Comparison of ENCODE assay signal across 12 cellular contexts in genomic region chr11:65590240-65590738, GRCh38. TPM values are rescaled to one million over a fixed set of nuclear protein-coding genes. Genes with fewer than 3 reads are reported as not detected.
DNase-seq lines count a peak whose midpoint lies in the region; ATAC-seq and TF ChIP-seq lines count a peak whose summit lies in the region.
"Had no signal": no experiment of that assay in that cellular context is flagged by ENCODE, and none has a peak within 500 bp of the region (broad histone marks: within the 10 kb centered on the region; RNA-seq: fewer than 3 reads in every experiment).

No MANE protein-coding gene starts in this region.

- peak overlapping the region in 2 of 3 donors; percentile 67 to 86 for H3K27ac Mint-ChIP-seq in IgD-negative memory B cell
- H3K27ac Mint-ChIP-seq in activated T-helper 2 cell treated with anti-CD3 and anti-CD28 coated beads, Interferon-gamma antibody, Interleukin-2, Interleukin-4, amounts not matched to agents 10 μg/mL and 5 μg/mL and 100 μg/mL, durations not matched to agents 14 hours and 24 hours and 36 hours, result peak overlapping the region; percentile 35

- no peak for TF ChIP-seq CTCF in osteoblast (IDR thresholded peaks at IDR 0.05; ENCODE audit: extremely low read depth, low read depth, low read length)

- no peak overlapping the region for H3K4me3 ChIP-seq in osteoblast (ENCODE audit: insufficient read depth, low read length)

- H3K36me3 Mint-ChIP-seq in IgD-negative memory B cell, result no peaks in the 10 kb centered on the region
- H3K36me3 Mint-ChIP-seq in activated T-helper 2 cell treated with anti-CD3 and anti-CD28 coated beads, Interferon-gamma antibody, Interleukin-2, Interleukin-4, amounts not matched to agents 10 μg/mL and 5 μg/mL and 100 μg/mL, durations not matched to agents 14 hours and 24 hours and 36 hours (ENCODE audit: low read depth), result peaks cover 54% of the 10 kb centered on the region

- no peaks in the 10 kb centered on the region for H3K9me3 Mint-ChIP-seq in IgD-negative memory B cell
- H3K9me3 Mint-ChIP-seq in activated T-helper 2 cell treated with anti-CD3 and anti-CD28 coated beads, Interferon-gamma antibody, Interleukin-2, Interleukin-4, amounts not matched to agents 10 μg/mL and 5 μg/mL and 100 μg/mL, durations not matched to agents 14 hours and 24 hours and 36 hours, result no peaks in the 10 kb centered on the region

- DNase-seq in NCI-H1105 treated with DMSO at 0.1 percent for 48 hours (lab: John Stamatoyannopoulos, UW), result peak; percentile 54
- no peak for DNase-seq in NCI-H1105 (lab: John Stamatoyannopoulos, UW)
- no peak for DNase-seq in activated T-helper 2 cell treated with anti-CD3 and anti-CD28 coated beads, Interferon-gamma antibody, Interleukin-2, Interleukin-4, amounts not matched to agents 10 μg/mL and 5 μg/mL and 100 μg/mL, durations not matched to agents 14 hours and 24 hours and 36 hours (ENCODE audit: low spot score)
- peak; percentile 91 for DNase-seq in osteoblast (ENCODE audit: insufficient read length, low spot score, missing footprints)
- no peak for DNase-seq in NCI-H526 treated with DMSO at 0.1 percent for 48 hours (lab: John Stamatoyannopoulos, UW)
- no peak for DNase-seq in kidney glomerular epithelial cell (lab: John Stamatoyannopoulos, UW)
- DNase-seq: brain microvascular endothelial cell; NCI-H2227 treated with DMSO at 0.1 percent for 48 hours; stimulated activated CD4-positive, alpha-beta T cell treated with anti-CD3 and anti-CD28 coated beads, Interleukin-4, amount 100 ng/mL, for 1 hour had no signal

- peaks cover 9% of the 10 kb centered on the region for H3K79me2 ChIP-seq in osteoblast (ENCODE audit: insufficient read depth, low read length)

- intact Hi-C loops in activated T-helper 2 cell treated with anti-CD3 and anti-CD28 coated beads, Interferon-gamma antibody, Interleukin-2, Interleukin-4, amounts not matched to agents 10 μg/mL and 5 μg/mL and 100 μg/mL, durations not matched to agents 14 hours and 24 hours and 36 hours (cut with micrococcal nuclease), result no loop called here

- H3K27me3 ChIP-seq in osteoblast (ENCODE audit: insufficient read depth, low read length), result no peaks in the 10 kb centered on the region
- H3K27me3 ChIP-seq: brain microvascular endothelial cell had no signal

- peaks cover 44% of the 10 kb centered on the region for H3K36me3 ChIP-seq in osteoblast (ENCODE audit: insufficient read depth, low read length)

- peaks cover 6% of the 10 kb centered on the region for H4K20me1 ChIP-seq in osteoblast (ENCODE audit: insufficient read depth, low read length)

- peaks cover 17% of the 10 kb centered on the region for H3K4me1 ChIP-seq in osteoblast (ENCODE audit: insufficient read depth, low read length)

- no peak overlapping the region for H3K4me3 Mint-ChIP-seq in IgD-negative memory B cell
- no peak overlapping the region for H3K4me3 Mint-ChIP-seq in activated T-helper 2 cell treated with anti-CD3 and anti-CD28 coated beads, Interferon-gamma antibody, Interleukin-2, Interleukin-4, amounts not matched to agents 10 μg/mL and 5 μg/mL and 100 μg/mL, durations not matched to agents 14 hours and 24 hours and 36 hours (ENCODE audit: low read depth)

- no peak for ATAC-seq in HG03095 (IDR thresholded peaks at IDR 0.05; ENCODE audit: unreplicated experiment)

- no peak overlapping the region for H3K4me2 ChIP-seq in osteoblast (ENCODE audit: insufficient read depth, low read length)

- no peaks in the 10 kb centered on the region for H3K27me3 Mint-ChIP-seq in IgD-negative memory B cell
- no peaks in the 10 kb centered on the region for H3K27me3 Mint-ChIP-seq in activated T-helper 2 cell treated with anti-CD3 and anti-CD28 coated beads, Interferon-gamma antibody, Interleukin-2, Interleukin-4, amounts not matched to agents 10 μg/mL and 5 μg/mL and 100 μg/mL, durations not matched to agents 14 hours and 24 hours and 36 hours (ENCODE audit: low read depth)

- H3K9me3 ChIP-seq in osteoblast (ENCODE audit: low read depth, low read length), result no peaks in the 10 kb centered on the region

- peaks cover 23 to 34% (median 26%) of the 10 kb centered on the region in 3 donors for H3K4me1 Mint-ChIP-seq in IgD-negative memory B cell
- peaks cover 38% of the 10 kb centered on the region for H3K4me1 Mint-ChIP-seq in activated T-helper 2 cell treated with anti-CD3 and anti-CD28 coated beads, Interferon-gamma antibody, Interleukin-2, Interleukin-4, amounts not matched to agents 10 μg/mL and 5 μg/mL and 100 μg/mL, durations not matched to agents 14 hours and 24 hours and 36 hours (ENCODE audit: low read depth)

- no peak overlapping the region for H3K27ac ChIP-seq in osteoblast (ENCODE audit: low read depth, low read length)
- H3K27ac ChIP-seq: 22Rv1, brain microvascular endothelial cell had no signal

- no peak overlapping the region for H2AFZ ChIP-seq in osteoblast (ENCODE audit: low read length)

RNA-seq across cellular contexts. Expression of gene KCNK7, which starts 5.3 kb away (rescaled TPM):
- not detected for polyA plus RNA-seq in IgD-negative memory B cell
- total RNA-seq in activated T-helper 2 cell treated with anti-CD3 and anti-CD28 coated beads, Interferon-gamma antibody, Interleukin-2, Interleukin-4, amounts not matched to agents 10 μg/mL and 5 μg/mL and 100 μg/mL, durations not matched to agents 14 hours and 24 hours and 36 hours, result 0.78 and 2.0 TPM in 2 replicates
- 0.29 TPM in 1 of 2 replicates, not detected in the other for total RNA-seq in osteoblast

RNA-seq across cellular contexts. Expression of gene EHBP1L1, which starts 14.4 kb away (rescaled TPM):
- polyA plus RNA-seq in IgD-negative memory B cell, result 16.1 TPM
- 163 and 168 TPM in 2 replicates for total RNA-seq in activated T-helper 2 cell treated with anti-CD3 and anti-CD28 coated beads, Interferon-gamma antibody, Interleukin-2, Interleukin-4, amounts not matched to agents 10 μg/mL and 5 μg/mL and 100 μg/mL, durations not matched to agents 14 hours and 24 hours and 36 hours
- total RNA-seq in osteoblast, result 43.9 and 58.6 TPM in 2 replicates

RNA-seq across cellular contexts. Expression of gene FAM89B, which starts 18.0 kb away (rescaled TPM):
- 49.0 TPM for polyA plus RNA-seq in IgD-negative memory B cell
- total RNA-seq in activated T-helper 2 cell treated with anti-CD3 and anti-CD28 coated beads, Interferon-gamma antibody, Interleukin-2, Interleukin-4, amounts not matched to agents 10 μg/mL and 5 μg/mL and 100 μg/mL, durations not matched to agents 14 hours and 24 hours and 36 hours, result 31.5 and 32.0 TPM in 2 replicates
- 31.5 and 36.2 TPM in 2 replicates for total RNA-seq in osteoblast

RNA-seq across cellular contexts. Expression of gene ZNRD2, which starts 20.0 kb away (rescaled TPM):
- 86.4 TPM for polyA plus RNA-seq in IgD-negative memory B cell
- 63.6 and 63.8 TPM in 2 replicates for total RNA-seq in activated T-helper 2 cell treated with anti-CD3 and anti-CD28 coated beads, Interferon-gamma antibody, Interleukin-2, Interleukin-4, amounts not matched to agents 10 μg/mL and 5 μg/mL and 100 μg/mL, durations not matched to agents 14 hours and 24 hours and 36 hours
- total RNA-seq in osteoblast, result 37.1 and 42.3 TPM in 2 replicates

RNA-seq across cellular contexts. Expression of gene MAP3K11, which starts 23.7 kb away (rescaled TPM):
- polyA plus RNA-seq in IgD-negative memory B cell, result 26.5 TPM
- total RNA-seq in activated T-helper 2 cell treated with anti-CD3 and anti-CD28 coated beads, Interferon-gamma antibody, Interleukin-2, Interleukin-4, amounts not matched to agents 10 μg/mL and 5 μg/mL and 100 μg/mL, durations not matched to agents 14 hours and 24 hours and 36 hours, result 84.6 and 88.6 TPM in 2 replicates
- total RNA-seq in osteoblast, result 19.4 and 21.4 TPM in 2 replicates

Comparison
In these comparisons a context has a peak if more than half of its experiments do, and no peak if none do; other contexts are left out.
1. DNase-seq: peak in NCI-H1105 treated with DMSO at 0.1 percent for 48 hours (single experiment) and osteoblast (single experiment); none in NCI-H1105 (single experiment), activated T-helper 2 cell treated with anti-CD3 and anti-CD28 coated beads, Interferon-gamma antibody, Interleukin-2, Interleukin-4, amounts not matched to agents 10 μg/mL and 5 μg/mL and 100 μg/mL, durations not matched to agents 14 hours and 24 hours and 36 hours (single experiment), NCI-H526 treated with DMSO at 0.1 percent for 48 hours (single experiment) and kidney glomerular epithelial cell (single experiment).